7 cellular contexts compared by ENCODE assay signal in genomic region chrX:47658301-47658683, GRCh38. TPM values are rescaled to one million over a fixed set of nuclear protein-coding genes. Genes with fewer than 3 reads are reported as not detected.
DNase-seq lines count a peak whose midpoint lies in the region; ATAC-seq lines count a peak whose summit lies in the region.

No MANE protein-coding gene starts in this region.

- peak overlapping the region; percentile 83 to 93 for H3K4me3 Mint-ChIP-seq in stimulated activated naive CD8-positive, alpha-beta T cell treated with anti-CD3 and anti-CD28 coated beads, Interleukin-15, amount 100 ng/mL, for 72 hours

- H3K27me3 Mint-ChIP-seq in stimulated activated naive CD8-positive, alpha-beta T cell treated with anti-CD3 and anti-CD28 coated beads, Interleukin-15, amount 100 ng/mL, for 72 hours: no peaks in the 10 kb centered on the region

- peak overlapping the region; percentile 97 to 99 for H3K27ac Mint-ChIP-seq in activated naive CD4-positive, alpha-beta T cell treated with anti-CD3 and anti-CD28 coated beads, Interleukin-2, amount 50 U/mL, for 72 hours
- peak overlapping the region; percentile 97 to 99 for H3K27ac Mint-ChIP-seq in stimulated activated naive CD8-positive, alpha-beta T cell treated with anti-CD3 and anti-CD28 coated beads, Interleukin-15, amount 100 ng/mL, for 72 hours

- DNase-seq in HPDE6-E6E7 (ENCODE audit: extremely low spot score) (peak; percentile 73), amygdala (lab: John Stamatoyannopoulos, UW) (no peak)
- DNase-seq in activated naive CD4-positive, alpha-beta T cell treated with anti-CD3 and anti-CD28 coated beads, Interleukin-2, amount 50 U/mL, for 72 hours (ENCODE audit: low spot score in 2 of 2): no peak
- DNase-seq in stimulated activated naive CD8-positive, alpha-beta T cell treated with anti-CD3 and anti-CD28 coated beads, Interleukin-15, amount 100 ng/mL, for 72 hours: no peak

- H3K9me3 Mint-ChIP-seq in activated naive CD4-positive, alpha-beta T cell treated with anti-CD3 and anti-CD28 coated beads, Interleukin-2, amount 50 U/mL, for 72 hours: peaks cover 3 to 6% of the 10 kb centered on the region in 2 donors
- H3K9me3 Mint-ChIP-seq in stimulated activated naive CD8-positive, alpha-beta T cell treated with anti-CD3 and anti-CD28 coated beads, Interleukin-15, amount 100 ng/mL, for 72 hours: peaks cover 0 to 5% of the 10 kb centered on the region in 2 donors

- peaks cover 38% of the 10 kb centered on the region for H3K4me1 Mint-ChIP-seq in stimulated activated naive CD8-positive, alpha-beta T cell treated with anti-CD3 and anti-CD28 coated beads, Interleukin-15, amount 100 ng/mL, for 72 hours

- peaks cover 7% of the 10 kb centered on the region for H3K9me3 ChIP-seq in iPS-18c (ENCODE audit: control insufficient read depth, insufficient read depth, low read length)

- peak overlapping the region; percentile 81; the same call in 1 of the 2 replicates for H3K4me3 ChIP-seq in iPS-18c (ENCODE audit: insufficient read depth, low read depth, low read length)

- ATAC-seq in activated naive CD4-positive, alpha-beta T cell treated with anti-CD3 and anti-CD28 coated beads, Interleukin-2, amount 50 U/mL, for 72 hours: no peak
- ATAC-seq in stimulated activated naive CD8-positive, alpha-beta T cell treated with anti-CD3 and anti-CD28 coated beads, Interleukin-15, amount 100 ng/mL, for 72 hours: no peak
- no peak for ATAC-seq in GM21786 (IDR thresholded peaks at IDR 0.05; ENCODE audit: unreplicated experiment)
- no peak for ATAC-seq in HG03457 (IDR thresholded peaks at IDR 0.05; ENCODE audit: unreplicated experiment)

- H3K36me3 Mint-ChIP-seq in activated naive CD4-positive, alpha-beta T cell treated with anti-CD3 and anti-CD28 coated beads, Interleukin-2, amount 50 U/mL, for 72 hours: peaks cover 30 to 38% of the 10 kb centered on the region in 2 donors

RNA-seq across cellular contexts. Expression of gene UXT, which starts 0.7 kb away (rescaled TPM):
- total RNA-seq in activated naive CD4-positive, alpha-beta T cell treated with anti-CD3 and anti-CD28 coated beads, Interleukin-2, amount 50 U/mL, for 72 hours: 100 to 1,000 TPM; 162 to 210 TPM

RNA-seq across cellular contexts. Expression of gene ELK1, which starts 7.9 kb away (rescaled TPM):
- total RNA-seq in activated naive CD4-positive, alpha-beta T cell treated with anti-CD3 and anti-CD28 coated beads, Interleukin-2, amount 50 U/mL, for 72 hours: 100 to 1,000 TPM in 1 of 2 donors, 10 to 100 TPM in 1; 95.1 to 136 TPM

RNA-seq across cellular contexts. Expression of gene CFP, which starts 28.6 kb away (rescaled TPM):
- 10 to 100 TPM in 1 of 2 donors, 1 to 10 TPM in 1; 5.1 to 11.1 TPM for total RNA-seq in activated naive CD4-positive, alpha-beta T cell treated with anti-CD3 and anti-CD28 coated beads, Interleukin-2, amount 50 U/mL, for 72 hours

RNA-seq across cellular contexts. Expression of gene SYN1, which starts 38.6 kb away (rescaled TPM):
- 1 to 10 TPM in 1 of 2 donors, under 1 TPM in 1; 0.47 to 3.0 TPM for total RNA-seq in activated naive CD4-positive, alpha-beta T cell treated with anti-CD3 and anti-CD28 coated beads, Interleukin-2, amount 50 U/mL, for 72 hours
